In genomic region chr2:235709124-235709813, GRCh38 we compare ENCODE assay signal across 15 cellular contexts.
A peak's percentile ranks its signal among the peaks of the same experiment; 100 is the strongest.
DNase-seq lines count a peak whose midpoint lies in the region; ATAC-seq, FAIRE-seq and TF ChIP-seq lines count a peak whose summit lies in the region.
"Had no signal": no experiment of that assay in that cellular context is flagged by ENCODE, and none has a peak within 500 bp of the region (broad histone marks: within the 10 kb centered on the region; RNA-seq: fewer than 3 reads in every experiment).

No MANE protein-coding gene starts in this region.

- no peak overlapping the region for H3K4me3 ChIP-seq in mammary epithelial cell (replicated peaks in 1 of 3; ENCODE audit: insufficient read depth in 1 of 3, low read depth in 2 of 3, low read length in 3 of 3)

- peak overlapping the region; percentile 56 for H2AFZ ChIP-seq in mammary epithelial cell (ENCODE audit: low read depth, low read length)

- peak overlapping the region; percentile 66 for H3K4me2 ChIP-seq in mammary epithelial cell (ENCODE audit: insufficient read depth, low read depth, low read length)

- H4K20me1 ChIP-seq in mammary epithelial cell (ENCODE audit: insufficient read depth, low read length) = no peaks in the 10 kb centered on the region

- peak; percentile 81 for FAIRE-seq in urothelium cell line (lab: Jason Lieb, UNC)
- FAIRE-seq: A204.1, colon, G401.6 had no signal

- H3K9ac ChIP-seq in mammary epithelial cell (ENCODE audit: insufficient read depth, low read length) = no peak overlapping the region

- TF ChIP-seq CTCF in mammary epithelial cell (conservative IDR thresholded peaks at IDR 0.05 in 1 of 2, IDR thresholded peaks at IDR 0.05 in 1 of 2; ENCODE audit: extremely low read depth in 1 of 2, insufficient read depth in 1 of 2, low read depth in 1 of 2, low read length in 2 of 2) = no peak

- CTCF ChIA-PET in mammary epithelial cell (lab: Charles Lee; ENCODE audit: low non-redundant PET) = interaction anchor here (0.6 to 1.0 kb wide), 3 partner anchors 21 to 1406 kb away, joined by 3 to 12 read pairs (median 11); no protein-coding TSS in a partner anchor

- dilution Hi-C loops in mammary epithelial cell (cut with HindIII; ENCODE audit: low sequenced_read_pairs) = no loop called here

- no peaks in the 10 kb centered on the region for H3K9me3 ChIP-seq in mammary epithelial cell (replicated peaks; ENCODE audit: insufficient read depth, low read length)

- no peaks in the 10 kb centered on the region for H3K36me3 ChIP-seq in mammary epithelial cell (ENCODE audit: insufficient read depth, low read length)

- DNase-seq in Right ventricle myocardium superior (no peak), Right ventricle myocardium inferior (ENCODE audit: missing footprints) (no peak), mammary epithelial cell (peak; percentile 89), lung microvascular endothelial cell (ENCODE audit: low read depth in 2 of 2) (peak; percentile 15 to 57), urothelium cell line (ENCODE audit: low spot score) (peak; percentile 82), DMS153 (lab: John Stamatoyannopoulos, UW) (no peak)
- DNase-seq in activated CD4-positive, CD25-positive, alpha-beta regulatory T cell treated with anti-CD3 and anti-CD28 coated beads, Interleukin-2, amount 50 U/mL, for 72 hours = no peak
- DNase-seq: hippocampal formation; NCI-H2081 treated with DMSO at 0.1 percent for 48 hours; stimulated activated CD4-positive, alpha-beta T cell treated with anti-CD3 and anti-CD28 coated beads, Interleukin-1b, Interleukin-23, amount 100 ng/mL, for 48 hours had no signal

- H3K27ac ChIP-seq in mammary epithelial cell (ENCODE audit: insufficient read depth, low read depth, low read length) = peak overlapping the region; percentile 85

- H3K27me3 ChIP-seq in mammary epithelial cell (ENCODE audit: insufficient read depth, low read length) = no peaks in the 10 kb centered on the region

- 39% methylated on average over 14 of the region's 14 CpGs for WGBS in mammary epithelial cell (ENCODE audit: low coverage, missing lambda C conversion rate)

- TSS peak; percentile 40 for BruUV-seq in mammary epithelial cell (replicated peaks; lab: Mats Ljungman, UMichigan)

- ATAC-seq in Right ventricle myocardium superior (ENCODE audit: poor library complexity) (peak; percentile 27), Right ventricle myocardium inferior (no peak), HG02623 (IDR thresholded peaks at IDR 0.05; ENCODE audit: unreplicated experiment) (no peak)
- ATAC-seq: activated CD4-positive, CD25-positive, alpha-beta regulatory T cell treated with anti-CD3 and anti-CD28 coated beads, Interleukin-2, amount 50 U/mL, for 24 hours had no signal

- intact Hi-C loops in Right ventricle myocardium superior (cut with DNase I) = no loop called here
- intact Hi-C loops in Right ventricle myocardium inferior (cut with DNase I) = no loop called here
- intact Hi-C loops in mammary epithelial cell (cut with micrococcal nuclease) = no loop called here

- in situ Hi-C loops in mammary epithelial cell (cut with MboI; ENCODE audit: low sequenced_read_pairs in 2 of 2) = no loop called here

- peaks cover 47% of the 10 kb centered on the region for H3K79me2 ChIP-seq in mammary epithelial cell (ENCODE audit: insufficient read depth, low read length)

- H3K4me1 ChIP-seq in mammary epithelial cell (ENCODE audit: insufficient read depth, low read length) = peaks cover 29% of the 10 kb centered on the region

Comparison
In these comparisons a context has a peak if more than half of its experiments do, and no peak if none do; other contexts are left out.
1. DNase-seq: peak in mammary epithelial cell (single experiment), lung microvascular endothelial cell (2 of 2) and urothelium cell line (single experiment); none in Right ventricle myocardium superior (single experiment), Right ventricle myocardium inferior (single experiment), activated CD4-positive, CD25-positive, alpha-beta regulatory T cell treated with anti-CD3 and anti-CD28 coated beads, Interleukin-2, amount 50 U/mL, for 72 hours (single experiment) and DMS153 (single experiment).